17 cellular contexts compared by ENCODE assay signal in genomic region chr18:22688877-22689496, GRCh38.
"Had no signal": no experiment of that assay in that cellular context is flagged by ENCODE, and none has a peak within 500 bp of the region (broad histone marks: within the 10 kb centered on the region; RNA-seq: fewer than 3 reads in every experiment).

No MANE protein-coding gene starts in this region.

- H3K27me3 ChIP-seq: dorsolateral prefrontal cortex, esophagus muscularis mucosa, gastroesophageal sphincter, heart left ventricle had no signal

- H3K36me3 ChIP-seq: esophagus muscularis mucosa, gastroesophageal sphincter, heart left ventricle, left ventricle myocardium inferior, lower lobe of right lung had no signal

- H3K4me1 ChIP-seq: foreskin keratinocyte, heart left ventricle, left ventricle myocardium inferior had no signal

- H3K4me3 ChIP-seq: coronary artery, dorsolateral prefrontal cortex, esophagus muscularis mucosa, gastroesophageal sphincter, heart left ventricle, left ventricle myocardium inferior, lower lobe of right lung had no signal

- ATAC-seq: foreskin keratinocyte, gastroesophageal sphincter, lower lobe of right lung had no signal

- H3K9me3 ChIP-seq: esophagus muscularis mucosa, gastroesophageal sphincter, lower lobe of right lung had no signal

- H3K27ac ChIP-seq: coronary artery, dorsolateral prefrontal cortex, esophagus muscularis mucosa, foreskin keratinocyte, gastroesophageal sphincter, heart left ventricle, left ventricle myocardium inferior, lower lobe of right lung had no signal

- FAIRE-seq: colon, frontal cortex, islet of Langerhans, keratinocyte had no signal

- DNase-seq: dorsolateral prefrontal cortex; effector CD4-positive, alpha-beta T cell; effector memory CD4-positive, alpha-beta T cell; foreskin keratinocyte; heart left ventricle; hippocampal formation; left cardiac atrium; left ventricle myocardium inferior; lower lobe of right lung; mesenchymal stem cell had no signal
